In the genomic region with DNA sequence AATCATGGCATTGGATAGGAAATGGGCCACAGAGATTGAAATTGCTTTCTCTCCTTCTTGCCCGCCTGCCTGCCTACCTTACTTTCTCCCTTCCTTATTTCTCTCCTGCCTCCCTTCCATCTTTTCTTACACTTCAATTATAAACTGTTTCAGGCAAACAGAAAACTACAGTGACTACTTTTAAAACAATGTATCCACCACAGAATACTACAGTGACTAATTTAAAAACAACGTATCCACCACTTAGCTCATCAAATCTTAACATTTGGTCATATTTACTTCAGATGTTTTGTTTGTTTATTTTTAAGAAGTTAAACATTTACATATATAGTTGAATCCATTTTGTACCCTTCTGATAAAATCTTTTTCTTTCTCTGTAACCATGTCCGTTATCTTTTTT, we compare ENCODE assay signal across 20 cellular contexts. TPM values are rescaled to one million over a fixed set of nuclear protein-coding genes. Genes with fewer than 3 reads are reported as not detected.
DNase-seq lines count a peak whose midpoint lies in the region; TF ChIP-seq lines count a peak whose summit lies in the region.
"Had no signal": no experiment of that assay in that cellular context is flagged by ENCODE, and none has a peak within 500 bp of the region (broad histone marks: within the 10 kb centered on the region; RNA-seq: fewer than 3 reads in every experiment).

No MANE protein-coding gene starts in this region.

- H3K4me1 ChIP-seq in mammary epithelial cell (ENCODE audit: insufficient read depth, low read length) (no peaks in the 10 kb centered on the region), breast epithelium (no peaks in the 10 kb centered on the region), SK-N-SH (ENCODE audit: control insufficient read depth in 1 of 2, insufficient read depth in 2 of 2, low read depth in 1 of 2, low read length in 1 of 2) (no peaks in the 10 kb centered on the region)

- H3K9ac ChIP-seq in mammary epithelial cell (ENCODE audit: insufficient read depth, low read length) (no peak overlapping the region), SK-N-SH (no peak overlapping the region)

- in situ Hi-C loops in mammary epithelial cell (cut with MboI; ENCODE audit: low sequenced_read_pairs in 2 of 2), result no loop called here

- no peak for TF ChIP-seq POLR2A in breast epithelium (IDR thresholded peaks at IDR 0.05)

- H3K36me3 ChIP-seq in mammary epithelial cell (ENCODE audit: insufficient read depth, low read length) (no peaks in the 10 kb centered on the region), breast epithelium (no peaks in the 10 kb centered on the region), SK-N-SH (replicated peaks in 1 of 2; ENCODE audit: control insufficient read depth in 1 of 2, insufficient read depth in 2 of 2, low read length in 1 of 2) (no peaks in the 10 kb centered on the region)

- no TSS peak for BruUV-seq in mammary epithelial cell (replicated peaks; lab: Mats Ljungman, UMichigan)

- no peak overlapping the region for H3K4me3 Mint-ChIP-seq in activated naive CD4-positive, alpha-beta T cell treated with anti-CD3 and anti-CD28 coated beads, Interleukin-2, amount 10 ng/mL, durations not matched to agents 7 days and 5 days
- H3K4me3 Mint-ChIP-seq: activated naive CD8-positive, alpha-beta T cell treated with anti-CD3 and anti-CD28 coated beads for 36 hours; activated T-helper 1 cell treated with anti-CD3 and anti-CD28 coated beads, Interleukin-12 subunit alpha, Interleukin-12 subunit beta, Interleukin-2, Interleukin-4 antibody, amounts not matched to agents 30 ng/mL and 10 ng/mL and 1 ng/mL, durations not matched to agents 14 hours and 24 hours and 36 hours; CD4-positive, alpha-beta T cell; central memory CD8-positive, alpha-beta T cell; natural killer cell treated with Interleukin-12 subunit alpha and Interleukin-12 subunit beta and Interleukin-15 and Interleukin-18, amount 100 ng/mL, for 72 hours had no signal

- H3K27me3 ChIP-seq in mammary epithelial cell (ENCODE audit: insufficient read depth, low read length), result no peaks in the 10 kb centered on the region
- no peaks in the 10 kb centered on the region for H3K27me3 ChIP-seq in breast epithelium
- H3K27me3 ChIP-seq in SK-N-SH (ENCODE audit: insufficient read depth), result no peaks in the 10 kb centered on the region

- H3K27ac Mint-ChIP-seq in activated naive CD4-positive, alpha-beta T cell treated with anti-CD3 and anti-CD28 coated beads, Interleukin-2, amount 10 ng/mL, durations not matched to agents 7 days and 5 days, result no peak overlapping the region
- H3K27ac Mint-ChIP-seq: activated naive CD8-positive, alpha-beta T cell treated with anti-CD3 and anti-CD28 coated beads for 36 hours; activated T-helper 1 cell treated with anti-CD3 and anti-CD28 coated beads, Interleukin-12 subunit alpha, Interleukin-12 subunit beta, Interleukin-2, Interleukin-4 antibody, amounts not matched to agents 30 ng/mL and 10 ng/mL and 1 ng/mL, durations not matched to agents 14 hours and 24 hours and 36 hours; CD4-positive, alpha-beta T cell; natural killer cell treated with Interleukin-12 subunit alpha and Interleukin-12 subunit beta and Interleukin-15 and Interleukin-18, amount 100 ng/mL, for 72 hours had no signal

- H2AFZ ChIP-seq in mammary epithelial cell (ENCODE audit: low read depth, low read length) (peak overlapping the region; percentile 36), SK-N-SH (ENCODE audit: low read depth) (peak overlapping the region; percentile 9; the same call in 1 of the 2 replicates)

- TF ChIP-seq EP300 in SK-N-SH (IDR thresholded peaks at IDR 0.05; ENCODE audit: borderline replicate concordance in 1 of 2, low read depth in 1 of 2, low read length in 1 of 2), result no peak

- no peaks in the 10 kb centered on the region for H3K36me3 Mint-ChIP-seq in activated naive CD4-positive, alpha-beta T cell treated with anti-CD3 and anti-CD28 coated beads, Interleukin-2, amount 10 ng/mL, durations not matched to agents 7 days and 5 days
- H3K36me3 Mint-ChIP-seq: activated naive CD8-positive, alpha-beta T cell treated with anti-CD3 and anti-CD28 coated beads for 36 hours; natural killer cell treated with Interleukin-12 subunit alpha and Interleukin-12 subunit beta and Interleukin-15 and Interleukin-18, amount 100 ng/mL, for 72 hours had no signal

- peaks cover 4% of the 10 kb centered on the region for H3K27me3 Mint-ChIP-seq in activated naive CD4-positive, alpha-beta T cell treated with anti-CD3 and anti-CD28 coated beads, Interleukin-2, amount 10 ng/mL, durations not matched to agents 7 days and 5 days
- H3K27me3 Mint-ChIP-seq: activated naive CD8-positive, alpha-beta T cell treated with anti-CD3 and anti-CD28 coated beads for 36 hours; CD4-positive, alpha-beta T cell; natural killer cell treated with Interleukin-12 subunit alpha and Interleukin-12 subunit beta and Interleukin-15 and Interleukin-18, amount 100 ng/mL, for 72 hours had no signal

- dilution Hi-C loops in mammary epithelial cell (cut with HindIII; ENCODE audit: low sequenced_read_pairs), result no loop called here

- no peak overlapping the region for H3K4me2 ChIP-seq in mammary epithelial cell (ENCODE audit: insufficient read depth, low read depth, low read length)
- H3K4me2 ChIP-seq in SK-N-SH, result no peak overlapping the region

- H3K79me2 ChIP-seq in mammary epithelial cell (ENCODE audit: insufficient read depth, low read length) (no peaks in the 10 kb centered on the region), SK-N-SH (ENCODE audit: insufficient read depth) (no peaks in the 10 kb centered on the region)

- H3K4me1 Mint-ChIP-seq in activated naive CD4-positive, alpha-beta T cell treated with anti-CD3 and anti-CD28 coated beads, Interleukin-2, amount 10 ng/mL, durations not matched to agents 7 days and 5 days, result no peaks in the 10 kb centered on the region
- H3K4me1 Mint-ChIP-seq: activated naive CD8-positive, alpha-beta T cell treated with anti-CD3 and anti-CD28 coated beads for 36 hours; central memory CD8-positive, alpha-beta T cell had no signal

- DNase-seq in mammary epithelial cell (no peak), breast epithelium (ENCODE audit: low spot score in 2 of 2) (no peak), SK-N-SH (no peak), fibroblast of mammary gland (ENCODE audit: low read depth) (peak; percentile 62), DMS79 (lab: John Stamatoyannopoulos, UW) (no peak), DMS153 treated with DMSO at 0.1 percent for 48 hours (lab: John Stamatoyannopoulos, UW; ENCODE audit: unreplicated experiment) (no peak), NCI-H2107 (lab: John Stamatoyannopoulos, UW) (no peak)
- no peak for DNase-seq in activated naive CD4-positive, alpha-beta T cell treated with anti-CD3 and anti-CD28 coated beads, Interleukin-2, amount 10 ng/mL, durations not matched to agents 7 days and 5 days
- DNase-seq: 8988T; activated naive CD8-positive, alpha-beta T cell treated with anti-CD3 and anti-CD28 coated beads for 36 hours; CD4-positive, alpha-beta T cell; effector CD4-positive, alpha-beta T cell; MV-4-11; NCI-H2029; Right ventricle myocardium superior; stimulated activated CD8-positive, alpha-beta memory T cell treated with anti-CD3 and anti-CD28 coated beads, Interleukin-4, amount 100 ng/mL, for 48 hours; T-helper 2 cell had no signal

- 50% methylated on average over 3 of the region's 3 CpGs for WGBS in mammary epithelial cell (ENCODE audit: low coverage, missing lambda C conversion rate)
- 53% methylated on average over 3 of the region's 3 CpGs for WGBS in SK-N-SH (ENCODE audit: low lambda C conversion rate)

- H3K4me3 ChIP-seq in mammary epithelial cell (replicated peaks in 1 of 3; ENCODE audit: insufficient read depth in 1 of 3, low read depth in 2 of 3, low read length in 3 of 3) (no peak overlapping the region), breast epithelium (no peak overlapping the region), SK-N-SH (ENCODE audit: low read depth in 2 of 2, low read length in 1 of 2) (no peak overlapping the region), fibroblast of mammary gland (ENCODE audit: control insufficient read depth, low read depth, low read length) (no peak overlapping the region)

- TF ChIP-seq RAD21 in SK-N-SH (IDR thresholded peaks at IDR 0.05; ENCODE audit: low read length), result no peak

- H3F3A ChIP-seq in SK-N-SH (replicated peaks; ENCODE audit: insufficient read depth), result peaks cover 8% of the 10 kb centered on the region

- H3K9me3 ChIP-seq in mammary epithelial cell (replicated peaks; ENCODE audit: insufficient read depth, low read length), result no peaks in the 10 kb centered on the region
- H3K9me3 ChIP-seq in breast epithelium, result no peaks in the 10 kb centered on the region
- no peaks in the 10 kb centered on the region for H3K9me3 ChIP-seq in SK-N-SH

- no peaks in the 10 kb centered on the region for H3K9me2 ChIP-seq in SK-N-SH

- intact Hi-C loops in mammary epithelial cell (cut with micrococcal nuclease), result no loop called here
- intact Hi-C loops in breast epithelium (cut with DNase I; ENCODE audit: low total_unique reads), result no loop called here

- H3K27ac ChIP-seq in mammary epithelial cell (ENCODE audit: insufficient read depth, low read depth, low read length) (no peak overlapping the region), breast epithelium (no peak overlapping the region), SK-N-SH (ENCODE audit: low read depth in 2 of 2, low read length in 1 of 2) (no peak overlapping the region; a peak in 1 of 4 replicates)

- H4K20me1 ChIP-seq in mammary epithelial cell (ENCODE audit: insufficient read depth, low read length), result no peaks in the 10 kb centered on the region
- no peaks in the 10 kb centered on the region for H4K20me1 ChIP-seq in SK-N-SH (ENCODE audit: insufficient read depth)

- CTCF ChIA-PET in mammary epithelial cell (lab: Charles Lee; ENCODE audit: low non-redundant PET), result interaction anchor here (0.6 kb wide), 1 partner anchor 10 kb away, joined by 5 read pairs; no protein-coding TSS in a partner anchor
- CTCF ChIA-PET in SK-N-SH (lab: Yijun Ruan, JAX), result no interaction called here
- CTCF ChIA-PET in activated naive CD4-positive, alpha-beta T cell treated with anti-CD3 and anti-CD28 coated beads, Interleukin-2, amount 10 ng/mL, durations not matched to agents 7 days and 5 days (lab: Charles Lee), result no interaction called here

- no peak for TF ChIP-seq CTCF in mammary epithelial cell (conservative IDR thresholded peaks at IDR 0.05 in 1 of 2, IDR thresholded peaks at IDR 0.05 in 1 of 2; ENCODE audit: extremely low read depth in 1 of 2, insufficient read depth in 1 of 2, low read depth in 1 of 2, low read length in 2 of 2)
- no peak for TF ChIP-seq CTCF in breast epithelium (IDR thresholded peaks at IDR 0.05)
- no peak for TF ChIP-seq CTCF in SK-N-SH (IDR thresholded peaks at IDR 0.05)
- no peak for TF ChIP-seq CTCF in fibroblast of mammary gland (conservative IDR thresholded peaks at IDR 0.05; ENCODE audit: control insufficient read depth, insufficient read depth, low read depth, low read length)

- no peaks in the 10 kb centered on the region for H3K9me3 Mint-ChIP-seq in activated naive CD4-positive, alpha-beta T cell treated with anti-CD3 and anti-CD28 coated beads, Interleukin-2, amount 10 ng/mL, durations not matched to agents 7 days and 5 days
- H3K9me3 Mint-ChIP-seq: activated naive CD8-positive, alpha-beta T cell treated with anti-CD3 and anti-CD28 coated beads for 36 hours; activated T-helper 1 cell treated with anti-CD3 and anti-CD28 coated beads, Interleukin-12 subunit alpha, Interleukin-12 subunit beta, Interleukin-2, Interleukin-4 antibody, amounts not matched to agents 30 ng/mL and 10 ng/mL and 1 ng/mL, durations not matched to agents 14 hours and 24 hours and 36 hours; CD4-positive, alpha-beta T cell; central memory CD8-positive, alpha-beta T cell; natural killer cell treated with Interleukin-12 subunit alpha and Interleukin-12 subunit beta and Interleukin-15 and Interleukin-18, amount 100 ng/mL, for 72 hours had no signal

- POLR2A ChIA-PET in SK-N-SH (lab: Yijun Ruan, JAX), result no interaction called here

RNA-seq across cellular contexts. Expression of gene SNRPE, which starts 54.4 kb away (rescaled TPM):
- total RNA-seq in mammary epithelial cell (100 to 1,000 TPM in 1 of 2 donors, 10 to 100 TPM in 1; 21.7 to 131 TPM), breast epithelium (10 to 100 TPM; 51.8 to 74.9 (median 73.4) TPM)
- polyA plus RNA-seq in mammary epithelial cell (247 TPM), SK-N-SH (2012; rRNA removed) (177 and 359 TPM in 2 replicates)
- polyA minus RNA-seq in mammary epithelial cell, result 77.2 TPM
- polyA plus RNA-seq in SK-N-SH (2012; cell fraction: cytosol; rRNA removed), result 253 and 593 TPM in 2 replicates
- 114 and 138 TPM in 2 replicates for polyA plus RNA-seq in SK-N-SH (2012; cell fraction: nucleus; rRNA removed)
